ENCODE assay signal across 8 cellular contexts in genomic region chr4:98928505-98929340, GRCh38. TPM values are rescaled to one million over a fixed set of nuclear protein-coding genes. Genes with fewer than 3 reads are reported as not detected.
DNase-seq lines count a peak whose midpoint lies in the region; ATAC-seq and TF ChIP-seq lines count a peak whose summit lies in the region.

A gene with protein sequence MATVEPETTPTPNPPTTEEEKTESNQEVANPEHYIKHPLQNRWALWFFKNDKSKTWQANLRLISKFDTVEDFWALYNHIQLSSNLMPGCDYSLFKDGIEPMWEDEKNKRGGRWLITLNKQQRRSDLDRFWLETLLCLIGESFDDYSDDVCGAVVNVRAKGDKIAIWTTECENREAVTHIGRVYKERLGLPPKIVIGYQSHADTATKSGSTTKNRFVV (minus strand): TSS chr4:98929133. CDS start chr4:98929112, 21 bp downstream.

- TF ChIP-seq POLR2A in testis (IDR thresholded peaks at IDR 0.05): no peak

- H3K27ac ChIP-seq in testis: peak within 1 kb of the TSS; percentile 90 to 98

- no peaks in the 10 kb centered on the region for H3K9me3 Mint-ChIP-seq in activated naive CD4-positive, alpha-beta T cell treated with anti-CD3 and anti-CD28 coated beads, Interleukin-2, amount 50 U/mL, for 72 hours

- intact Hi-C loops in testis (cut with DNase I; ENCODE audit: low total_unique reads): no loop called here

- no peaks in the 10 kb centered on the region for H3K4me1 ChIP-seq in testis

- peak within 1 kb of the TSS; percentile 99 for H3K27ac Mint-ChIP-seq in activated naive CD4-positive, alpha-beta T cell treated with anti-CD3 and anti-CD28 coated beads, Interleukin-2, amount 50 U/mL, for 72 hours

- 0 to 1% methylated on average over 27 to 61 of the region's 68 CpGs for WGBS in testis, 2 donors

- H3K27me3 ChIP-seq in testis: no peaks in the 10 kb centered on the region

- peak within 1 kb of the TSS; percentile 86 to 99 for H3K4me3 ChIP-seq in testis

- ATAC-seq in HG02610 (IDR thresholded peaks at IDR 0.05; ENCODE audit: unreplicated experiment) (peak; percentile 69), omental fat pad (ENCODE audit: low FRiP score) (peak; percentile 84)
- peak; percentile 68 to 76 for ATAC-seq in activated naive CD4-positive, alpha-beta T cell treated with anti-CD3 and anti-CD28 coated beads, Interleukin-2, amount 50 U/mL, for 72 hours

- no peaks in the 10 kb centered on the region for H3K36me3 ChIP-seq in testis (ENCODE audit: low read depth, missing control alignments)

- DNase-seq in GM10266 (ENCODE audit: extremely low spot score) (peak; percentile 90), NCI-H1092 treated with DMSO at 0.1 percent for 48 hours (lab: John Stamatoyannopoulos, UW) (peak; percentile 98), SKM-1 (lab: John Stamatoyannopoulos, UW; ENCODE audit: unreplicated experiment) (peak; percentile 96), glomerular visceral epithelial cell (ENCODE audit: extremely low spot score) (peak; percentile 100), omental fat pad (ENCODE audit: low spot score) (peak; percentile 90), testis (peak; percentile 97)
- DNase-seq in activated naive CD4-positive, alpha-beta T cell treated with anti-CD3 and anti-CD28 coated beads, Interleukin-2, amount 50 U/mL, for 72 hours (ENCODE audit: low spot score in 2 of 2): peak; percentile 87 to 97

- peaks cover 9 to 10% of the 10 kb centered on the region in 2 donors for H3K36me3 Mint-ChIP-seq in activated naive CD4-positive, alpha-beta T cell treated with anti-CD3 and anti-CD28 coated beads, Interleukin-2, amount 50 U/mL, for 72 hours

- TF ChIP-seq CTCF in GM10266 (IDR thresholded peaks at IDR 0.05; ENCODE audit: control insufficient read depth, insufficient read depth, low read depth, missing control alignments) (peak; percentile 27), omental fat pad (IDR thresholded peaks at IDR 0.05) (no peak), testis (IDR thresholded peaks at IDR 0.05) (no peak)

- H3K9me3 ChIP-seq in testis: no peaks in the 10 kb centered on the region

RNA-seq across cellular contexts. Expression of the gene that starts here (rescaled TPM):
- total RNA-seq in activated naive CD4-positive, alpha-beta T cell treated with anti-CD3 and anti-CD28 coated beads, Interleukin-2, amount 50 U/mL, for 72 hours: 100 to 1,000 TPM in 1 of 2 donors, 10 to 100 TPM in 1; 91.8 to 131 TPM
- 100 to 1,000 TPM in 1 of 4 donors, 10 to 100 TPM in 3; 62.5 to 208 (median 74.1) TPM for total RNA-seq in omental fat pad
- total RNA-seq in testis: 100 to 1,000 TPM in 1 of 2 donors, 10 to 100 TPM in 1; 97.3 to 155 TPM
- 127 TPM for polyA plus RNA-seq in testis (ENCODE audit: insufficient read depth, low read depth, low replicate concordance)

Comparison
In these comparisons a context has a peak if more than half of its experiments do, and no peak if none do; other contexts are left out.
1. Peak in every context shown above with its lines: DNase-seq, ATAC-seq, H3K4me3 ChIP-seq and H3K27ac ChIP-seq.